Comparison of ENCODE assay signal across 8 cellular contexts in genomic region chr17:7405882-7406825, GRCh38. TPM values are rescaled to one million over a fixed set of nuclear protein-coding genes. Genes with fewer than 3 reads are reported as not detected.
DNase-seq lines count a peak whose midpoint lies in the region; ATAC-seq, FAIRE-seq and TF ChIP-seq lines count a peak whose summit lies in the region.

No MANE protein-coding gene starts in this region.

- no peaks in the 10 kb centered on the region for H3K9me3 Mint-ChIP-seq in Calu3 (ENCODE audit: low read depth, unreplicated experiment)

- ATAC-seq in HG02884 (IDR thresholded peaks at IDR 0.05; ENCODE audit: unreplicated experiment): no peak
- ATAC-seq in GM19452 (IDR thresholded peaks at IDR 0.05; ENCODE audit: unreplicated experiment): no peak
- no peak for ATAC-seq in HG02840 (IDR thresholded peaks at IDR 0.05; ENCODE audit: low FRiP score, unreplicated experiment)

- BruUV-seq in Calu3 (replicated peaks; lab: Mats Ljungman, UMichigan) (no TSS peak), endothelial cell of umbilical vein (replicated peaks; lab: Mats Ljungman, UMichigan) (no TSS peak)

- H3K27me3 ChIP-seq in OCI-LY3 (ENCODE audit: low read depth, low read length) (peaks cover 5% of the 10 kb centered on the region; the same call in 1 of the 2 replicates), endothelial cell of umbilical vein (ENCODE audit: control insufficient read depth in 2 of 2, insufficient read depth in 2 of 2, low read length in 2 of 2) (no peaks in the 10 kb centered on the region), prostate gland (replicated peaks; ENCODE audit: insufficient read depth) (no peaks in the 10 kb centered on the region)

- WGBS in prostate gland: 37% methylated on average over 16 of the region's 16 CpGs

- intact Hi-C loops in Calu3 (cut with micrococcal nuclease; ENCODE audit: unreplicated experiment) (no loop called here), endothelial cell of umbilical vein (cut with micrococcal nuclease) (loop anchor here (2.0 kb wide), 2 partner anchors 155 to 281 kb away; partner anchors contain the start of genes SENP3 and TP53), prostate gland (cut with DNase I) (no loop called here)

- no peaks in the 10 kb centered on the region for H4K20me1 ChIP-seq in OCI-LY3 (ENCODE audit: insufficient read depth, low read length)
- no peaks in the 10 kb centered on the region for H4K20me1 ChIP-seq in endothelial cell of umbilical vein (replicated peaks; ENCODE audit: control insufficient read depth, extremely low read depth, insufficient read depth, low read length)

- H3K4me1 Mint-ChIP-seq in Calu3 (ENCODE audit: low read depth, unreplicated experiment): peaks cover 9% of the 10 kb centered on the region

- H3K4me3 ChIP-seq in OCI-LY3 (ENCODE audit: low read length): no peak overlapping the region
- peak overlapping the region; percentile 38 to 59 (median 52) for H3K4me3 ChIP-seq in endothelial cell of umbilical vein (replicated peaks in 1 of 3; ENCODE audit: insufficient read depth in 1 of 3, low read depth in 1 of 3, low read length in 3 of 3)
- peak overlapping the region; percentile 70 to 80 for H3K4me3 ChIP-seq in prostate gland

- CTCF ChIA-PET in Calu3 (lab: Charles Lee) (no interaction called here), endothelial cell of umbilical vein (lab: Charles Lee) (interaction anchor here (1.0 to 1.2 kb wide), 3 partner anchors 12 to 155 kb away, joined by 3 read pairs; partner anchors contain the start of genes PLSCR3 and SENP3)

- no peak overlapping the region for H2AFZ ChIP-seq in OCI-LY3 (ENCODE audit: low read depth, low read length)
- H2AFZ ChIP-seq in endothelial cell of umbilical vein (ENCODE audit: low read depth, low read length): no peak overlapping the region

- no peak for TF ChIP-seq POLR2A in endothelial cell of umbilical vein (IDR thresholded peaks at IDR 0.05; ENCODE audit: low read depth, low read length)
- TF ChIP-seq POLR2A in prostate gland (IDR thresholded peaks at IDR 0.05): no peak

- H3K79me2 ChIP-seq in OCI-LY3 (ENCODE audit: low read length) (no peaks in the 10 kb centered on the region), endothelial cell of umbilical vein (ENCODE audit: control insufficient read depth, insufficient read depth, low read length) (peaks cover 4% of the 10 kb centered on the region)

- H3K4me3 Mint-ChIP-seq in Calu3 (ENCODE audit: low read depth, unreplicated experiment): peak overlapping the region; percentile 76

- H3K9ac ChIP-seq in OCI-LY3 (ENCODE audit: low read length) (no peak overlapping the region), endothelial cell of umbilical vein (replicated peaks; ENCODE audit: extremely low read depth, insufficient read depth, low read length) (no peak overlapping the region)

- H3K9me3 ChIP-seq in OCI-LY3 (ENCODE audit: insufficient read depth, low read length) (no peaks in the 10 kb centered on the region), endothelial cell of umbilical vein (replicated peaks; ENCODE audit: control insufficient read depth, insufficient read depth, low read length) (no peaks in the 10 kb centered on the region), prostate gland (no peaks in the 10 kb centered on the region)

- peaks cover 17% of the 10 kb centered on the region for H3K27me3 Mint-ChIP-seq in Calu3 (ENCODE audit: unreplicated experiment)

- peak overlapping the region; percentile 23 for H3K27ac Mint-ChIP-seq in Calu3 (ENCODE audit: unreplicated experiment)

- no peak for FAIRE-seq in endothelial cell of umbilical vein (lab: Jason Lieb, UNC)

- dilution Hi-C loops in endothelial cell of umbilical vein (cut with MboI; ENCODE audit: extremely low pct_ligation_motif_present, low sequenced_read_pairs): no loop called here

- H3K27ac ChIP-seq in OCI-LY3 (ENCODE audit: low read length): no peak overlapping the region
- no peak overlapping the region for H3K27ac ChIP-seq in endothelial cell of umbilical vein (ENCODE audit: insufficient read depth, low read depth, low read length)
- H3K27ac ChIP-seq in prostate gland: peak overlapping the region; percentile 83 to 86

- H3K4me2 ChIP-seq in OCI-LY3 (ENCODE audit: low read length) (peak overlapping the region; percentile 14; the same call in 1 of the 2 replicates), endothelial cell of umbilical vein (ENCODE audit: insufficient read depth, low read length) (peak overlapping the region; percentile 39)

- H3K4me1 ChIP-seq in OCI-LY3 (ENCODE audit: low read length) (peaks cover 10% of the 10 kb centered on the region), endothelial cell of umbilical vein (ENCODE audit: control insufficient read depth, extremely low read depth, insufficient read depth, low read length) (peaks cover 12% of the 10 kb centered on the region), prostate gland (replicated peaks) (no peaks in the 10 kb centered on the region)

- H3K36me3 Mint-ChIP-seq in Calu3 (ENCODE audit: insufficient read depth, unreplicated experiment): peaks cover 38% of the 10 kb centered on the region

- no peak for TF ChIP-seq CTCF in Calu3 (IDR thresholded peaks at IDR 0.05; ENCODE audit: unreplicated experiment)
- no peak for TF ChIP-seq CTCF in OCI-LY3 (IDR thresholded peaks at IDR 0.05; ENCODE audit: low read depth, low read length)
- no peak for TF ChIP-seq CTCF in endothelial cell of umbilical vein (IDR thresholded peaks at IDR 0.05; ENCODE audit: extremely low read depth in 1 of 2, insufficient read depth in 1 of 2, low read depth in 1 of 2, low read length in 2 of 2)
- TF ChIP-seq CTCF in prostate gland (IDR thresholded peaks at IDR 0.05): no peak

- H3K36me3 ChIP-seq in OCI-LY3 (replicated peaks; ENCODE audit: low read depth, low read length) (no peaks in the 10 kb centered on the region), endothelial cell of umbilical vein (ENCODE audit: control insufficient read depth in 2 of 2, extremely low read depth in 1 of 2, insufficient read depth in 2 of 2, low read length in 2 of 2) (peaks cover 0 to 15% of the 10 kb centered on the region in 2 experiments), prostate gland (no peaks in the 10 kb centered on the region)

- DNase-seq in Calu3 (no peak), endothelial cell of umbilical vein (ENCODE audit: low read depth, low spot score) (no peak), prostate gland (ENCODE audit: low spot score) (no peak)
- no peak for DNase-seq in central memory CD4-positive, alpha-beta T cell

- POLR2A ChIA-PET in endothelial cell of umbilical vein (lab: Charles Lee): no interaction called here

- no peaks in the 10 kb centered on the region for H3K9me1 ChIP-seq in endothelial cell of umbilical vein (replicated peaks; ENCODE audit: control insufficient read depth, extremely low read depth, insufficient read depth, low read length)

RNA-seq across cellular contexts. Expression of gene NLGN2, which starts 1.5 kb away (rescaled TPM):
- total RNA-seq in Calu3 (2022): 13.9 and 14.6 TPM in 2 replicates
- total RNA-seq in endothelial cell of umbilical vein: 25.9 and 29.2 TPM in 2 replicates
- 15.4 and 15.5 TPM in 2 replicates for polyA plus RNA-seq in endothelial cell of umbilical vein
- 6.5 and 9.7 TPM in 2 replicates for polyA plus RNA-seq in endothelial cell of umbilical vein (2011; cell fraction: cytosol; rRNA removed)
- polyA plus RNA-seq in endothelial cell of umbilical vein (2011; cell fraction: nucleus; rRNA removed): 75.0 and 90.9 TPM in 2 replicates
- 22.6 and 37.1 TPM in 2 replicates for polyA plus RNA-seq in endothelial cell of umbilical vein (2012)
- 8.0 and 12.5 TPM in 2 replicates for polyA minus RNA-seq in endothelial cell of umbilical vein
- polyA minus RNA-seq in endothelial cell of umbilical vein (2011; cell fraction: cytosol; rRNA and poly(A)+ RNA removed): 3.0 TPM
- polyA minus RNA-seq in endothelial cell of umbilical vein (2011; cell fraction: nucleus; rRNA and poly(A)+ RNA removed): 9.8 and 14.1 TPM in 2 replicates
- total RNA-seq in prostate gland: 10 to 100 TPM in 1 of 2 donors, 1 to 10 TPM in 1; 8.6 to 16.2 TPM

RNA-seq across cellular contexts. Expression of gene TMEM256, which starts 2.3 kb away (rescaled TPM):
- 47.8 and 51.5 TPM in 2 replicates for total RNA-seq in Calu3 (2022)
- 57.3 and 67.4 TPM in 2 replicates for total RNA-seq in endothelial cell of umbilical vein
- polyA plus RNA-seq in endothelial cell of umbilical vein: 148 and 218 TPM in 2 replicates
- polyA plus RNA-seq in endothelial cell of umbilical vein (2011; cell fraction: cytosol; rRNA removed): 118 and 189 TPM in 2 replicates
- 24.4 and 62.3 TPM in 2 replicates for polyA plus RNA-seq in endothelial cell of umbilical vein (2011; cell fraction: nucleus; rRNA removed)
- 86.1 and 107 TPM in 2 replicates for polyA plus RNA-seq in endothelial cell of umbilical vein (2012)
- 25.3 and 30.2 TPM in 2 replicates for polyA minus RNA-seq in endothelial cell of umbilical vein
- polyA minus RNA-seq in endothelial cell of umbilical vein (2011; cell fraction: cytosol; rRNA and poly(A)+ RNA removed): 12.3 TPM
- polyA minus RNA-seq in endothelial cell of umbilical vein (2011; cell fraction: nucleus; rRNA and poly(A)+ RNA removed): 8.5 and 9.8 TPM in 2 replicates
- total RNA-seq in prostate gland: 100 to 1,000 TPM in 1 of 2 donors, 10 to 100 TPM in 1; 63.0 to 192 TPM

RNA-seq across cellular contexts. Expression of gene PLSCR3, which starts 11.8 kb away (rescaled TPM):
- total RNA-seq in Calu3 (2022) (21.9 and 26.3 TPM in 2 replicates), endothelial cell of umbilical vein (54.5 and 59.9 TPM in 2 replicates), prostate gland (10 to 100 TPM; 25.8 to 26.4 TPM)
- polyA plus RNA-seq in endothelial cell of umbilical vein: 94.8 and 111 TPM in 2 replicates
- 64.4 and 88.0 TPM in 2 replicates for polyA plus RNA-seq in endothelial cell of umbilical vein (2011; cell fraction: cytosol; rRNA removed)
- polyA plus RNA-seq in endothelial cell of umbilical vein (2011; cell fraction: nucleus; rRNA removed): 81.8 and 93.0 TPM in 2 replicates
- 75.4 and 114 TPM in 2 replicates for polyA plus RNA-seq in endothelial cell of umbilical vein (2012)
- 22.1 and 27.2 TPM in 2 replicates for polyA minus RNA-seq in endothelial cell of umbilical vein
- polyA minus RNA-seq in endothelial cell of umbilical vein (2011; cell fraction: cytosol; rRNA and poly(A)+ RNA removed): 4.4 TPM
- 16.1 and 22.5 TPM in 2 replicates for polyA minus RNA-seq in endothelial cell of umbilical vein (2011; cell fraction: nucleus; rRNA and poly(A)+ RNA removed)

RNA-seq across cellular contexts. Expression of gene SPEM1, which starts 14.0 kb away (rescaled TPM):
- total RNA-seq in Calu3 (2022) (not detected in 2 replicates), endothelial cell of umbilical vein (not detected in 2 replicates), prostate gland (1 to 10 TPM in 1 of 2 donors, not detected in 1; 3.6 TPM)
- polyA plus RNA-seq in endothelial cell of umbilical vein: not detected in 2 replicates
- not detected in 2 replicates for polyA plus RNA-seq in endothelial cell of umbilical vein (2011; cell fraction: cytosol; rRNA removed)
- polyA plus RNA-seq in endothelial cell of umbilical vein (2011; cell fraction: nucleus; rRNA removed): not detected in 2 replicates
- not detected in 2 replicates for polyA plus RNA-seq in endothelial cell of umbilical vein (2012)
- not detected in 2 replicates for polyA minus RNA-seq in endothelial cell of umbilical vein
- polyA minus RNA-seq in endothelial cell of umbilical vein (2011; cell fraction: cytosol; rRNA and poly(A)+ RNA removed): not detected
- not detected in 2 replicates for polyA minus RNA-seq in endothelial cell of umbilical vein (2011; cell fraction: nucleus; rRNA and poly(A)+ RNA removed)

RNA-seq across cellular contexts. Expression of gene SPEM2, which starts 19.3 kb away (rescaled TPM):
- total RNA-seq in Calu3 (2022) (not detected in 2 replicates), endothelial cell of umbilical vein (not detected in 2 replicates), prostate gland (1 to 10 TPM in 1 of 2 donors, not detected in 1; 5.3 TPM)
- polyA plus RNA-seq in endothelial cell of umbilical vein: not detected in 2 replicates
- polyA plus RNA-seq in endothelial cell of umbilical vein (2011; cell fraction: cytosol; rRNA removed): not detected in 2 replicates
- not detected in 2 replicates for polyA plus RNA-seq in endothelial cell of umbilical vein (2011; cell fraction: nucleus; rRNA removed)
- not detected in 2 replicates for polyA plus RNA-seq in endothelial cell of umbilical vein (2012)
- not detected in 2 replicates for polyA minus RNA-seq in endothelial cell of umbilical vein
- polyA minus RNA-seq in endothelial cell of umbilical vein (2011; cell fraction: cytosol; rRNA and poly(A)+ RNA removed): not detected
- polyA minus RNA-seq in endothelial cell of umbilical vein (2011; cell fraction: nucleus; rRNA and poly(A)+ RNA removed): not detected in 2 replicates

Comparison
In these comparisons a context has a peak if more than half of its experiments do, and no peak if none do; other contexts are left out.
1. H3K27ac ChIP-seq: peak in prostate gland (2 of 2); none in OCI-LY3 (single experiment) and endothelial cell of umbilical vein (single experiment).